In genomic region chr3:100229188-100229587, GRCh38 we compare ENCODE assay signal across 2 cellular contexts.
TF ChIP-seq lines count a peak whose summit lies in the region.

No MANE protein-coding gene starts in this region.

TF ChIP-seq in HEK293, 187 proteins besides CTCF, POLR2A, EP300 and RAD21:
- 0 out of 2 replicates have a peak, but pooled peaks have one; percentile 37 for TF ChIP-seq PRDM1 (tag by site-specific recombination; IDR thresholded peaks at IDR 0.05)
- TF ChIP-seq ZNF366 (tag by site-specific recombination; conservative IDR thresholded peaks at IDR 0.05): peak; percentile 95

TF ChIP-seq in HepG2, 621 proteins besides CTCF, POLR2A, EP300 and RAD21:
- TF ChIP-seq, protein P1, sequence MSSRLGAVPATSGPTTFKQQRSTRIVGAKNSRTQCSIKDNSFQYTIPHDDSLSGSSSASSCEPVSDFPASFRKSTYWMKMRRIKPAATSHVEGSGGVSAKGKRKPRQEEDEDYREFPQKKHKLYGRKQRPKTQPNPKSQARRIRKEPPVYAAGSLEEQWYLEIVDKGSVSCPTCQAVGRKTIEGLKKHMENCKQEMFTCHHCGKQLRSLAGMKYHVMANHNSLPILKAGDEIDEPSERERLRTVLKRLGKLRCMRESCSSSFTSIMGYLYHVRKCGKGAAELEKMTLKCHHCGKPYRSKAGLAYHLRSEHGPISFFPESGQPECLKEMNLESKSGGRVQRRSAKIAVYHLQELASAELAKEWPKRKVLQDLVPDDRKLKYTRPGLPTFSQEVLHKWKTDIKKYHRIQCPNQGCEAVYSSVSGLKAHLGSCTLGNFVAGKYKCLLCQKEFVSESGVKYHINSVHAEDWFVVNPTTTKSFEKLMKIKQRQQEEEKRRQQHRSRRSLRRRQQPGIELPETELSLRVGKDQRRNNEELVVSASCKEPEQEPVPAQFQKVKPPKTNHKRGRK (CRISPR knock-in tag; IDR thresholded peaks at IDR 0.05): 0 out of 2 replicates have a peak, but pooled peaks have one; percentile 50
